In genomic region chr12:46609281-46609623, GRCh38 we compare ENCODE assay signal across 12 cellular contexts.
DNase-seq lines count a peak whose midpoint lies in the region; ATAC-seq, FAIRE-seq and TF ChIP-seq lines count a peak whose summit lies in the region.
"Had no signal": no experiment of that assay in that cellular context is flagged by ENCODE, and none has a peak within 500 bp of the region (broad histone marks: within the 10 kb centered on the region; RNA-seq: fewer than 3 reads in every experiment).

No MANE protein-coding gene starts in this region.

- intact Hi-C loops in posterior vena cava (cut with DNase I) = no loop called here

- peak overlapping the region; percentile 60 for H3K4me3 Mint-ChIP-seq in activated CD8-positive, alpha-beta T cell treated with anti-CD3 and anti-CD28 coated beads, Interleukin-2, amount 10 ng/mL, durations not matched to agents 7 days and 5 days
- H3K4me3 Mint-ChIP-seq: H9 had no signal

- peaks cover 23% of the 10 kb centered on the region for H3K9me3 Mint-ChIP-seq in activated CD8-positive, alpha-beta T cell treated with anti-CD3 and anti-CD28 coated beads, Interleukin-2, amount 10 ng/mL, durations not matched to agents 7 days and 5 days (ENCODE audit: insufficient read depth)

- peak overlapping the region; percentile 85 for H3K27ac Mint-ChIP-seq in activated CD8-positive, alpha-beta T cell treated with anti-CD3 and anti-CD28 coated beads, Interleukin-2, amount 10 ng/mL, durations not matched to agents 7 days and 5 days
- H3K27ac Mint-ChIP-seq: H9 had no signal

- ATAC-seq in activated CD8-positive, alpha-beta T cell treated with anti-CD3 and anti-CD28 coated beads, Interleukin-2, amount 10 ng/mL, durations not matched to agents 7 days and 5 days = peak; percentile 94

- H3K27me3 Mint-ChIP-seq in activated CD8-positive, alpha-beta T cell treated with anti-CD3 and anti-CD28 coated beads, Interleukin-2, amount 10 ng/mL, durations not matched to agents 7 days and 5 days (ENCODE audit: low read depth) = no peaks in the 10 kb centered on the region

- peaks cover 57% of the 10 kb centered on the region for H3K36me3 Mint-ChIP-seq in activated CD8-positive, alpha-beta T cell treated with anti-CD3 and anti-CD28 coated beads, Interleukin-2, amount 10 ng/mL, durations not matched to agents 7 days and 5 days (ENCODE audit: low read depth)

- no peaks in the 10 kb centered on the region for H3K27me3 ChIP-seq in osteoblast (ENCODE audit: insufficient read depth, low read length)
- H3K27me3 ChIP-seq: cardiac muscle cell had no signal

- peak; percentile 71 for FAIRE-seq in GM19239 (lab: Jason Lieb, UNC)
- FAIRE-seq in frontal cortex (lab: Jason Lieb, UNC) = no peak

- H3K4me3 ChIP-seq in osteoblast (ENCODE audit: insufficient read depth, low read length) = no peak overlapping the region
- H3K4me3 ChIP-seq: cardiac muscle cell had no signal

- H3K27ac ChIP-seq in osteoblast (ENCODE audit: low read depth, low read length) = peak overlapping the region; percentile 63
- H3K27ac ChIP-seq: cardiac muscle cell had no signal

- peak overlapping the region; percentile 42 for H3K4me2 ChIP-seq in osteoblast (ENCODE audit: insufficient read depth, low read length)

- POLR2A ChIA-PET in activated CD8-positive, alpha-beta T cell treated with anti-CD3 and anti-CD28 coated beads, Interleukin-2, amount 10 ng/mL, durations not matched to agents 7 days and 5 days (lab: Charles Lee) = interaction anchor here (0.9 to 1.2 kb wide), 3 partner anchors 24 to 85 kb away, joined by 3 to 5 read pairs (median 3); no protein-coding TSS in a partner anchor

- DNase-seq in DMS153 (lab: John Stamatoyannopoulos, UW) = peak; percentile 20
- DNase-seq in GM19239 (ENCODE audit: insufficient read length, low spot score) = peak; percentile 6
- peak; percentile 56 for DNase-seq in activated CD8-positive, alpha-beta T cell treated with anti-CD3 and anti-CD28 coated beads, Interleukin-2, amount 10 ng/mL, durations not matched to agents 7 days and 5 days
- DNase-seq in osteoblast (ENCODE audit: insufficient read length, low spot score, missing footprints) = peak; percentile 35
- DNase-seq in SHP77 treated with DMSO at 0.1 percent for 48 hours (lab: John Stamatoyannopoulos, UW) = no peak
- no peak for DNase-seq in posterior vena cava (ENCODE audit: low spot score)
- DNase-seq in effector CD4-positive, alpha-beta T cell = no peak
- DNase-seq in frontal cortex (ENCODE audit: low spot score in 2 of 2) = no peak
- DNase-seq: activated CD4-positive, alpha-beta T cell treated with anti-CD3 and anti-CD28 coated beads for 48 hours; H9; NCI-H1694 treated with DMSO at 0.1 percent for 48 hours had no signal

- H3K36me3 ChIP-seq in osteoblast (ENCODE audit: insufficient read depth, low read length) = no peaks in the 10 kb centered on the region
- H3K36me3 ChIP-seq: cardiac muscle cell had no signal

- peaks cover 27% of the 10 kb centered on the region for H3K4me1 Mint-ChIP-seq in activated CD8-positive, alpha-beta T cell treated with anti-CD3 and anti-CD28 coated beads, Interleukin-2, amount 10 ng/mL, durations not matched to agents 7 days and 5 days (ENCODE audit: low read depth)

- CTCF ChIA-PET in activated CD8-positive, alpha-beta T cell treated with anti-CD3 and anti-CD28 coated beads, Interleukin-2, amount 10 ng/mL, durations not matched to agents 7 days and 5 days (lab: Charles Lee) = interaction anchor here (0.9 to 1.2 kb wide), 2 partner anchors 15 to 52 kb away, joined by 3 read pairs; no protein-coding TSS in a partner anchor

- H3K79me2 ChIP-seq in osteoblast (ENCODE audit: insufficient read depth, low read length) = no peaks in the 10 kb centered on the region

- H2AFZ ChIP-seq in osteoblast (ENCODE audit: low read length) = no peak overlapping the region

- no peaks in the 10 kb centered on the region for H3K9me3 ChIP-seq in osteoblast (ENCODE audit: low read depth, low read length)

- peaks cover 22% of the 10 kb centered on the region for H3K4me1 ChIP-seq in osteoblast (ENCODE audit: insufficient read depth, low read length)

- no peak for TF ChIP-seq CTCF in osteoblast (IDR thresholded peaks at IDR 0.05; ENCODE audit: extremely low read depth, low read depth, low read length)

- no peaks in the 10 kb centered on the region for H4K20me1 ChIP-seq in osteoblast (ENCODE audit: insufficient read depth, low read length)

Comparison
In these comparisons a context has a peak if more than half of its experiments do, and no peak if none do; other contexts are left out.
1. DNase-seq: peak in DMS153 (single experiment), GM19239 (single experiment), activated CD8-positive, alpha-beta T cell treated with anti-CD3 and anti-CD28 coated beads, Interleukin-2, amount 10 ng/mL, durations not matched to agents 7 days and 5 days (single experiment) and osteoblast (single experiment); none in SHP77 treated with DMSO at 0.1 percent for 48 hours (single experiment), posterior vena cava (single experiment), effector CD4-positive, alpha-beta T cell (single experiment) and frontal cortex (0 of 2).